ENCODE assay signal across 22 cellular contexts in the genomic region with DNA sequence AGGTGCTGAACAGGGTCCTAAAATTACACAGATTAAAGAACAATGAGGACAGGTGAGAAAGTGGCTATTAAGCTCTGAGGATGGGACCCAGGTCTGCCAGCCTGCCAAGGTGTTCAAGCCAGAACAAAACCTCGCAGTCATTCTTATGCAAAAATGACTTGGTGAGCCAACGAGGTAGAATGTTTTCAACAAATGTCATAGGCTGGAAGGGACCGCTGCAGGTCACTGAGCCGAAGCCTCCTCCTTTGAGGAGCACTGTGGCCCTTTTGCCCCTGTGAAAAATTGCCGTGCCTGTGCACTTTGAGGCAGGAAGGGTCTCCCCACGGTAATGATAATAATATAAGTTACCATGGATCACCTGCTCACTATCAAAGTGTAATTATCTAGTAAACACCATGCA.
"Had no signal": no experiment of that assay in that cellular context is flagged by ENCODE, and none has a peak within 500 bp of the region (broad histone marks: within the 10 kb centered on the region; RNA-seq: fewer than 3 reads in every experiment).

No MANE protein-coding gene starts in this region.

- DNase-seq: activated B cell treated with CpG ODN at 0.5 μM for 24 hours; activated CD4-positive, alpha-beta T cell treated with anti-CD3 and anti-CD28 coated beads for 1 hour; activated CD4-positive, alpha-beta T cell treated with anti-CD3 and anti-CD28 coated beads, Interleukin-2, amount 10 ng/mL, durations not matched to agents 24 days and 14 days; activated CD4-positive, alpha-beta T cell treated with anti-CD3 and anti-CD28 coated beads, Interleukin-2, amount 50 U/mL, for 48 hours; activated CD8-positive, alpha-beta memory T cell treated with anti-CD3 and anti-CD28 coated beads, Interleukin-2, amount 10 ng/mL, durations not matched to agents 7 days and 5 days; activated gamma-delta T cell; activated naive CD4-positive, alpha-beta T cell treated with anti-CD3 and anti-CD28 coated beads for 36 hours; activated T-cell treated with anti-CD3 and anti-CD28 coated beads, Interleukin-2, amount 50 U/mL, for 24 hours; amygdala; brain microvascular endothelial cell; cerebellar nuclear complex; IMR-90; KBM-7; NCI-H1092; NCI-H1694; NCI-H2029 treated with DMSO at 0.1 percent for 48 hours; NCI-H510A treated with DMSO at 0.1 percent for 48 hours; NCI-H69; RPMI8226; T-cell; T-helper 2 cell; T1000 had no signal
